In the genomic region with DNA sequence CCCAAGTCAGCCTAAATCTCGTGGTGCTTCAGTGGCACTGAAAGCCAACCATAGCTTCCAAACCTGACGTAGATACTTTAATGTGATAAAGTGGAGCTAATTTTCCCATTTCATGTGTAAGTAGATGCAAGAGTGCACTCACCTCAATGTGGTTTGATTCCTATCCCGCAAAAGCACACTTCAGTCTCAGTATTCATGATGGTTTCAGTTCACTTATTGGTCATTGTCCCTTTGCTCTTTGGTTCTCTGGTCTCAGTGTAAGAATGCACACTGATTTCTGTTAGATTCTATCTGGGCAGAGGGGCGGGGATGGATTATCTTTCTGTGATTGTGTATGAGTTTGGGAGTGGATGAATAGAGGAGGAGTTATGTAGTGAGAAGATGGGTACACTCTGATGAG, we compare ENCODE assay signal across 16 cellular contexts.
DNase-seq lines count a peak whose midpoint lies in the region; ATAC-seq, FAIRE-seq and TF ChIP-seq lines count a peak whose summit lies in the region.
"Had no signal": no experiment of that assay in that cellular context is flagged by ENCODE, and none has a peak within 500 bp of the region (broad histone marks: within the 10 kb centered on the region; RNA-seq: fewer than 3 reads in every experiment).

No MANE protein-coding gene starts in this region.

- peaks cover 4% of the 10 kb centered on the region for H3K27me3 Mint-ChIP-seq in CD4-positive, CD25-positive, alpha-beta regulatory T cell

- no peak for FAIRE-seq in pancreas (lab: Jason Lieb, UNC)
- FAIRE-seq: colon had no signal

- WGBS in pancreas, 2 donors: 88 to 90% methylated on average over 4 of the region's 4 CpGs

- H3K36me3 Mint-ChIP-seq in CD4-positive, CD25-positive, alpha-beta regulatory T cell: peaks cover under 1% of the 10 kb centered on the region

- no peaks in the 10 kb centered on the region for H3K36me3 ChIP-seq in CD4-positive, CD25-positive, alpha-beta regulatory T cell (ENCODE audit: control insufficient read depth, insufficient read depth, low read length)
- H3K36me3 ChIP-seq in pancreas: no peaks in the 10 kb centered on the region
- H3K36me3 ChIP-seq: tibial artery had no signal

- intact Hi-C loops in pancreas (cut with DNase I): no loop called here

- H3K27me3 ChIP-seq in CD4-positive, CD25-positive, alpha-beta regulatory T cell (ENCODE audit: control insufficient read depth, insufficient read depth, low read length): no peaks in the 10 kb centered on the region
- no peaks in the 10 kb centered on the region for H3K27me3 ChIP-seq in pancreas
- H3K27me3 ChIP-seq: tibial artery had no signal

- ATAC-seq in CD4-positive, CD25-positive, alpha-beta regulatory T cell (ENCODE audit: low read depth in 2 of 2): no peak
- ATAC-seq in GM18520 (IDR thresholded peaks at IDR 0.05; ENCODE audit: unreplicated experiment) (peak; percentile 60), HG02981 (IDR thresholded peaks at IDR 0.05; ENCODE audit: unreplicated experiment) (peak; percentile 58), HG03025 (IDR thresholded peaks at IDR 0.05; ENCODE audit: low FRiP score, unreplicated experiment) (no peak), pancreas (no peak)
- ATAC-seq: left colon had no signal

- no peaks in the 10 kb centered on the region for H3K9me3 ChIP-seq in CD4-positive, CD25-positive, alpha-beta regulatory T cell (ENCODE audit: control insufficient read depth in 2 of 2, low read length in 2 of 2)
- no peaks in the 10 kb centered on the region for H3K9me3 ChIP-seq in pancreas
- H3K9me3 ChIP-seq: tibial artery had no signal

- no peak overlapping the region for H3K27ac ChIP-seq in CD4-positive, CD25-positive, alpha-beta regulatory T cell (ENCODE audit: insufficient read depth, low read length, poor library complexity, severe bottlenecking)
- H3K27ac ChIP-seq in VCaP (peak overlapping the region; percentile 88; the same call in 1 of the 2 replicates), pancreas (peak overlapping the region in 1 of 4 donors; percentile 23)
- H3K27ac ChIP-seq: SK-N-MC, tibial artery had no signal

- H3K4me1 Mint-ChIP-seq in CD4-positive, CD25-positive, alpha-beta regulatory T cell: peaks cover 14 to 46% (median 28%) of the 10 kb centered on the region in 4 donors

- H3K27ac Mint-ChIP-seq in CD4-positive, CD25-positive, alpha-beta regulatory T cell: peak overlapping the region in 2 of 3 donors; percentile 18 to 73

- no peak for DNase-seq in CD4-positive, CD25-positive, alpha-beta regulatory T cell
- DNase-seq in NK-92 (lab: John Stamatoyannopoulos, UW; ENCODE audit: unreplicated experiment) (no peak), pancreas (no peak)
- DNase-seq in stimulated activated CD4-positive, alpha-beta T cell treated with anti-CD3 and anti-CD28 coated beads, Interleukin-4, amount 100 ng/mL, for 24 hours: no peak
- DNase-seq: DND-41, erythroblast, HCEC 1CT, IMR-90, left colon, tibial artery had no signal

- H3K4me3 Mint-ChIP-seq in CD4-positive, CD25-positive, alpha-beta regulatory T cell: no peak overlapping the region

- peak overlapping the region; percentile 46 for H3K4me3 ChIP-seq in CD4-positive, CD25-positive, alpha-beta regulatory T cell (ENCODE audit: low read depth, low read length)
- H3K4me3 ChIP-seq in pancreas: no peak overlapping the region
- H3K4me3 ChIP-seq: SK-N-MC, tibial artery had no signal

- peaks cover 0 to 2% (median 0%) of the 10 kb centered on the region in 7 donors for H3K9me3 Mint-ChIP-seq in CD4-positive, CD25-positive, alpha-beta regulatory T cell

- H3K4me1 ChIP-seq in CD4-positive, CD25-positive, alpha-beta regulatory T cell (ENCODE audit: control insufficient read depth, insufficient read depth, low read length, poor library complexity, severe bottlenecking): no peaks in the 10 kb centered on the region
- H3K4me1 ChIP-seq in pancreas: peaks cover 18 to 21% (median 21%) of the 10 kb centered on the region in 3 donors

- TF ChIP-seq CTCF in VCaP (conservative IDR thresholded peaks at IDR 0.05): no peak
- no peak for TF ChIP-seq CTCF in pancreas (IDR thresholded peaks at IDR 0.05)

Comparison
In these comparisons a context has a peak if more than half of its experiments do, and no peak if none do; other contexts are left out.
1. ATAC-seq: peak in GM18520 (single experiment) and HG02981 (single experiment); none in CD4-positive, CD25-positive, alpha-beta regulatory T cell (0 of 2), HG03025 (single experiment) and pancreas (0 of 4).